ENCODE assay signal across 1 cellular context in genomic region chr1:43982798-43983197, GRCh38.
TF ChIP-seq lines count a peak whose summit lies in the region.

No MANE protein-coding gene starts in this region.

TF ChIP-seq in K562, 482 proteins besides CTCF, POLR2A, EP300 and RAD21:
- TF ChIP-seq RB1 (IDR thresholded peaks at IDR 0.05; ENCODE audit: low read depth) (no peak), EGR1 (conservative IDR thresholded peaks at IDR 0.05) (no peak), JUNB (CRISPR knock-in tag; conservative IDR thresholded peaks at IDR 0.05) (no peak), CBFA2T3 (IDR thresholded peaks at IDR 0.05) (peak; percentile 48), ZFP30 (CRISPR knock-in tag; IDR thresholded peaks at IDR 0.05; ENCODE audit: borderline replicate concordance) (no peak), ZNF263 (CRISPR knock-in tag; IDR thresholded peaks at IDR 0.05; ENCODE audit: borderline replicate concordance) (no peak), NR2C1 (IDR thresholded peaks at IDR 0.05) (no peak), NR2C1 (tag; IDR thresholded peaks at IDR 0.05) (0 out of 2 replicates have a peak, but pooled peaks have one; percentile 10), MLLT1 (IDR thresholded peaks at IDR 0.05) (peak in 1 of 2 experiments; percentile 49; a peak in 1 of 4 replicates), JUND (IDR thresholded peaks at IDR 0.05; ENCODE audit: borderline replicate concordance, low read depth, low read length) (no peak), JUND (tag; IDR thresholded peaks at IDR 0.05; ENCODE audit: borderline replicate concordance, low read depth, low read length) (no peak), ZNF507 (tag; conservative IDR thresholded peaks at IDR 0.05) (no peak), KAT2B (IDR thresholded peaks at IDR 0.05; ENCODE audit: low read depth, low read length) (no peak), NCOA6 (IDR thresholded peaks at IDR 0.05) (no peak), PHTF2 (CRISPR knock-in tag; IDR thresholded peaks at IDR 0.05) (no peak), ZNF785 (CRISPR knock-in tag; IDR thresholded peaks at IDR 0.05) (no peak), EZH2 (IDR thresholded peaks at IDR 0.05; ENCODE audit: borderline replicate concordance, low read depth, low read length) (no peak), BCOR (IDR thresholded peaks at IDR 0.05) (no peak), ZNF224 (CRISPR knock-in tag; IDR thresholded peaks at IDR 0.05) (no peak), HNRNPLL (IDR thresholded peaks at IDR 0.05; ENCODE audit: low read depth, low read length, poor library complexity, severe bottlenecking) (peak; percentile 18), DPF2 (IDR thresholded peaks at IDR 0.05) (0 out of 2 replicates have a peak, but pooled peaks have one; percentile 35), ZNF584 (CRISPR knock-in tag; IDR thresholded peaks at IDR 0.05; ENCODE audit: low read depth) (no peak), NEUROD1 (IDR thresholded peaks at IDR 0.05; ENCODE audit: borderline replicate concordance, low read depth, low read length, partially characterized antibody) (no peak), MTA2 (IDR thresholded peaks at IDR 0.05; ENCODE audit: low read depth) (no peak), CEBPB (tag; IDR thresholded peaks at IDR 0.05) (peak; percentile 88), EHMT2 (IDR thresholded peaks at IDR 0.05) (0 out of 2 replicates have a peak, but pooled peaks have one; percentile 8), ATF2 (CRISPR knock-in tag; IDR thresholded peaks at IDR 0.05) (no peak), CEBPG (CRISPR knock-in tag; IDR thresholded peaks at IDR 0.05) (no peak), CEBPG (tag; conservative IDR thresholded peaks at IDR 0.05 in 1 of 2, IDR thresholded peaks at IDR 0.05 in 1 of 2) (peak in 1 of 2 experiments; percentile 58; a peak in 1 of 4 replicates), ZNF280A (IDR thresholded peaks at IDR 0.05; ENCODE audit: low read depth, partially characterized antibody) (no peak), CBX1 (IDR thresholded peaks at IDR 0.05; ENCODE audit: low read depth) (no peak), ETV5 (CRISPR knock-in tag; IDR thresholded peaks at IDR 0.05; ENCODE audit: low read depth) (no peak), ZNF589 (CRISPR knock-in tag; IDR thresholded peaks at IDR 0.05; ENCODE audit: low read depth) (no peak), RBBP5 (IDR thresholded peaks at IDR 0.05; ENCODE audit: borderline replicate concordance, insufficient read depth, low read length, poor library complexity, severe bottlenecking) (peak; percentile 18), ATF7 (IDR thresholded peaks at IDR 0.05) (no peak), MAFG (tag; conservative IDR thresholded peaks at IDR 0.05) (0 out of 2 replicates have a peak, but pooled peaks have one; percentile 28), ZNF551 (CRISPR knock-in tag; IDR thresholded peaks at IDR 0.05) (no peak), SAP30 (IDR thresholded peaks at IDR 0.05; ENCODE audit: borderline replicate concordance, insufficient read depth, low read depth, low read length, poor library complexity, severe bottlenecking) (no peak), ARNT (IDR thresholded peaks at IDR 0.05) (no peak), SIN3B (IDR thresholded peaks at IDR 0.05; ENCODE audit: low read depth) (no peak), THRB (CRISPR knock-in tag; conservative IDR thresholded peaks at IDR 0.05) (0 out of 2 replicates have a peak, but pooled peaks have one; percentile 35), PCBP2 (IDR thresholded peaks at IDR 0.05; ENCODE audit: low read depth, low read length, poor library complexity, severe bottlenecking) (no peak), REST (CRISPR knock-in tag; IDR thresholded peaks at IDR 0.05; ENCODE audit: low read depth) (no peak), MAZ (CRISPR knock-in tag; conservative IDR thresholded peaks at IDR 0.05 in 1 of 2, IDR thresholded peaks at IDR 0.05 in 1 of 2) (no peak), RBM15 (IDR thresholded peaks at IDR 0.05; ENCODE audit: insufficient read depth, low read length) (no peak)
- TF ChIP-seq, protein P1, sequence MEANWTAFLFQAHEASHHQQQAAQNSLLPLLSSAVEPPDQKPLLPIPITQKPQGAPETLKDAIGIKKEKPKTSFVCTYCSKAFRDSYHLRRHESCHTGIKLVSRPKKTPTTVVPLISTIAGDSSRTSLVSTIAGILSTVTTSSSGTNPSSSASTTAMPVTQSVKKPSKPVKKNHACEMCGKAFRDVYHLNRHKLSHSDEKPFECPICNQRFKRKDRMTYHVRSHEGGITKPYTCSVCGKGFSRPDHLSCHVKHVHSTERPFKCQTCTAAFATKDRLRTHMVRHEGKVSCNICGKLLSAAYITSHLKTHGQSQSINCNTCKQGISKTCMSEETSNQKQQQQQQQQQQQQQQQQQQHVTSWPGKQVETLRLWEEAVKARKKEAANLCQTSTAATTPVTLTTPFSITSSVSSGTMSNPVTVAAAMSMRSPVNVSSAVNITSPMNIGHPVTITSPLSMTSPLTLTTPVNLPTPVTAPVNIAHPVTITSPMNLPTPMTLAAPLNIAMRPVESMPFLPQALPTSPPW (CRISPR knock-in tag; IDR thresholded peaks at IDR 0.05): no peak
- TF ChIP-seq, protein P2, sequence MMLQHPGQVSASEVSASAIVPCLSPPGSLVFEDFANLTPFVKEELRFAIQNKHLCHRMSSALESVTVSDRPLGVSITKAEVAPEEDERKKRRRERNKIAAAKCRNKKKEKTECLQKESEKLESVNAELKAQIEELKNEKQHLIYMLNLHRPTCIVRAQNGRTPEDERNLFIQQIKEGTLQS (IDR thresholded peaks at IDR 0.05): peak; percentile 32; the same call in 1 of the 2 replicates
- TF ChIP-seq, protein P2 (CRISPR knock-in tag; conservative IDR thresholded peaks at IDR 0.05): no peak
- TF ChIP-seq, protein P3, sequence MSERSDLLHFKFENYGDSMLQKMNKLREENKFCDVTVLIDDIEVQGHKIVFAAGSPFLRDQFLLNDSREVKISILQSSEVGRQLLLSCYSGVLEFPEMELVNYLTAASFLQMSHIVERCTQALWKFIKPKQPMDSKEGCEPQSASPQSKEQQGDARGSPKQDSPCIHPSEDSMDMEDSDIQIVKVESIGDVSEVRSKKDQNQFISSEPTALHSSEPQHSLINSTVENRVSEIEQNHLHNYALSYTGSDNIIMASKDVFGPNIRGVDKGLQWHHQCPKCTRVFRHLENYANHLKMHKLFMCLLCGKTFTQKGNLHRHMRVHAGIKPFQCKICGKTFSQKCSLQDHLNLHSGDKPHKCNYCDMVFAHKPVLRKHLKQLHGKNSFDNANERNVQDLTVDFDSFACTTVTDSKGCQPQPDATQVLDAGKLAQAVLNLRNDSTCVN (CRISPR knock-in tag; IDR thresholded peaks at IDR 0.05): no peak
- TF ChIP-seq, protein P4, sequence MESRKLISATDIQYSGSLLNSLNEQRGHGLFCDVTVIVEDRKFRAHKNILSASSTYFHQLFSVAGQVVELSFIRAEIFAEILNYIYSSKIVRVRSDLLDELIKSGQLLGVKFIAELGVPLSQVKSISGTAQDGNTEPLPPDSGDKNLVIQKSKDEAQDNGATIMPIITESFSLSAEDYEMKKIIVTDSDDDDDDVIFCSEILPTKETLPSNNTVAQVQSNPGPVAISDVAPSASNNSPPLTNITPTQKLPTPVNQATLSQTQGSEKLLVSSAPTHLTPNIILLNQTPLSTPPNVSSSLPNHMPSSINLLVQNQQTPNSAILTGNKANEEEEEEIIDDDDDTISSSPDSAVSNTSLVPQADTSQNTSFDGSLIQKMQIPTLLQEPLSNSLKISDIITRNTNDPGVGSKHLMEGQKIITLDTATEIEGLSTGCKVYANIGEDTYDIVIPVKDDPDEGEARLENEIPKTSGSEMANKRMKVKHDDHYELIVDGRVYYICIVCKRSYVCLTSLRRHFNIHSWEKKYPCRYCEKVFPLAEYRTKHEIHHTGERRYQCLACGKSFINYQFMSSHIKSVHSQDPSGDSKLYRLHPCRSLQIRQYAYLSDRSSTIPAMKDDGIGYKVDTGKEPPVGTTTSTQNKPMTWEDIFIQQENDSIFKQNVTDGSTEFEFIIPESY (CRISPR knock-in tag; IDR thresholded peaks at IDR 0.05): peak; percentile 84
- TF ChIP-seq, protein P5, sequence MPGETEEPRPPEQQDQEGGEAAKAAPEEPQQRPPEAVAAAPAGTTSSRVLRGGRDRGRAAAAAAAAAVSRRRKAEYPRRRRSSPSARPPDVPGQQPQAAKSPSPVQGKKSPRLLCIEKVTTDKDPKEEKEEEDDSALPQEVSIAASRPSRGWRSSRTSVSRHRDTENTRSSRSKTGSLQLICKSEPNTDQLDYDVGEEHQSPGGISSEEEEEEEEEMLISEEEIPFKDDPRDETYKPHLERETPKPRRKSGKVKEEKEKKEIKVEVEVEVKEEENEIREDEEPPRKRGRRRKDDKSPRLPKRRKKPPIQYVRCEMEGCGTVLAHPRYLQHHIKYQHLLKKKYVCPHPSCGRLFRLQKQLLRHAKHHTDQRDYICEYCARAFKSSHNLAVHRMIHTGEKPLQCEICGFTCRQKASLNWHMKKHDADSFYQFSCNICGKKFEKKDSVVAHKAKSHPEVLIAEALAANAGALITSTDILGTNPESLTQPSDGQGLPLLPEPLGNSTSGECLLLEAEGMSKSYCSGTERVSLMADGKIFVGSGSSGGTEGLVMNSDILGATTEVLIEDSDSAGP (CRISPR knock-in tag; IDR thresholded peaks at IDR 0.05): no peak
TF ChIP-seq in K562: peak in this region for 13.
